2 cellular contexts compared by ENCODE assay signal in genomic region chr16:85560932-85561247, GRCh38.
TF ChIP-seq lines count a peak whose summit lies in the region.

No MANE protein-coding gene starts in this region.

TF ChIP-seq in HepG2, 621 proteins besides CTCF, POLR2A, EP300 and RAD21:
- TF ChIP-seq MBNL3 (CRISPR knock-in tag; conservative IDR thresholded peaks at IDR 0.05) (no peak), ZNF780A (CRISPR knock-in tag; IDR thresholded peaks at IDR 0.05) (no peak), ZNF274 (CRISPR knock-in tag; IDR thresholded peaks at IDR 0.05) (no peak), PAX8 (CRISPR knock-in tag; IDR thresholded peaks at IDR 0.05; ENCODE audit: borderline replicate concordance) (no peak), HOXA3 (CRISPR knock-in tag; IDR thresholded peaks at IDR 0.05) (no peak), TBX3 (IDR thresholded peaks at IDR 0.05; ENCODE audit: borderline replicate concordance) (no peak), DRAP1 (CRISPR knock-in tag; IDR thresholded peaks at IDR 0.05) (no peak), ZBTB3 (CRISPR knock-in tag; IDR thresholded peaks at IDR 0.05; ENCODE audit: borderline replicate concordance, low read depth) (no peak), ZFP62 (CRISPR knock-in tag; IDR thresholded peaks at IDR 0.05) (no peak), ZNF136 (CRISPR knock-in tag; IDR thresholded peaks at IDR 0.05; ENCODE audit: low read depth) (no peak), RELA (CRISPR knock-in tag; IDR thresholded peaks at IDR 0.05) (no peak), ZBTB25 (CRISPR knock-in tag; IDR thresholded peaks at IDR 0.05) (no peak)
- TF ChIP-seq, protein P1, sequence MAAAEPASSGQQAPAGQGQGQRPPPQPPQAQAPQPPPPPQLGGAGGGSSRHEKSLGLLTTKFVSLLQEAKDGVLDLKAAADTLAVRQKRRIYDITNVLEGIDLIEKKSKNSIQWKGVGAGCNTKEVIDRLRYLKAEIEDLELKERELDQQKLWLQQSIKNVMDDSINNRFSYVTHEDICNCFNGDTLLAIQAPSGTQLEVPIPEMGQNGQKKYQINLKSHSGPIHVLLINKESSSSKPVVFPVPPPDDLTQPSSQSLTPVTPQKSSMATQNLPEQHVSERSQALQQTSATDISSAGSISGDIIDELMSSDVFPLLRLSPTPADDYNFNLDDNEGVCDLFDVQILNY (CRISPR knock-in tag; conservative IDR thresholded peaks at IDR 0.05): no peak
- TF ChIP-seq, protein P2, sequence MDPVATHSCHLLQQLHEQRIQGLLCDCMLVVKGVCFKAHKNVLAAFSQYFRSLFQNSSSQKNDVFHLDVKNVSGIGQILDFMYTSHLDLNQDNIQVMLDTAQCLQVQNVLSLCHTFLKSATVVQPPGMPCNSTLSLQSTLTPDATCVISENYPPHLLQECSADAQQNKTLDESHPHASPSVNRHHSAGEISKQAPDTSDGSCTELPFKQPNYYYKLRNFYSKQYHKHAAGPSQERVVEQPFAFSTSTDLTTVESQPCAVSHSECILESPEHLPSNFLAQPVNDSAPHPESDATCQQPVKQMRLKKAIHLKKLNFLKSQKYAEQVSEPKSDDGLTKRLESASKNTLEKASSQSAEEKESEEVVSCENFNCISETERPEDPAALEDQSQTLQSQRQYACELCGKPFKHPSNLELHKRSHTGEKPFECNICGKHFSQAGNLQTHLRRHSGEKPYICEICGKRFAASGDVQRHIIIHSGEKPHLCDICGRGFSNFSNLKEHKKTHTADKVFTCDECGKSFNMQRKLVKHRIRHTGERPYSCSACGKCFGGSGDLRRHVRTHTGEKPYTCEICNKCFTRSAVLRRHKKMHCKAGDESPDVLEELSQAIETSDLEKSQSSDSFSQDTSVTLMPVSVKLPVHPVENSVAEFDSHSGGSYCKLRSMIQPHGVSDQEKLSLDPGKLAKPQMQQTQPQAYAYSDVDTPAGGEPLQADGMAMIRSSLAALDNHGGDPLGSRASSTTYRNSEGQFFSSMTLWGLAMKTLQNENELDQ (CRISPR knock-in tag; IDR thresholded peaks at IDR 0.05; ENCODE audit: borderline replicate concordance): no peak
- TF ChIP-seq, protein P3, sequence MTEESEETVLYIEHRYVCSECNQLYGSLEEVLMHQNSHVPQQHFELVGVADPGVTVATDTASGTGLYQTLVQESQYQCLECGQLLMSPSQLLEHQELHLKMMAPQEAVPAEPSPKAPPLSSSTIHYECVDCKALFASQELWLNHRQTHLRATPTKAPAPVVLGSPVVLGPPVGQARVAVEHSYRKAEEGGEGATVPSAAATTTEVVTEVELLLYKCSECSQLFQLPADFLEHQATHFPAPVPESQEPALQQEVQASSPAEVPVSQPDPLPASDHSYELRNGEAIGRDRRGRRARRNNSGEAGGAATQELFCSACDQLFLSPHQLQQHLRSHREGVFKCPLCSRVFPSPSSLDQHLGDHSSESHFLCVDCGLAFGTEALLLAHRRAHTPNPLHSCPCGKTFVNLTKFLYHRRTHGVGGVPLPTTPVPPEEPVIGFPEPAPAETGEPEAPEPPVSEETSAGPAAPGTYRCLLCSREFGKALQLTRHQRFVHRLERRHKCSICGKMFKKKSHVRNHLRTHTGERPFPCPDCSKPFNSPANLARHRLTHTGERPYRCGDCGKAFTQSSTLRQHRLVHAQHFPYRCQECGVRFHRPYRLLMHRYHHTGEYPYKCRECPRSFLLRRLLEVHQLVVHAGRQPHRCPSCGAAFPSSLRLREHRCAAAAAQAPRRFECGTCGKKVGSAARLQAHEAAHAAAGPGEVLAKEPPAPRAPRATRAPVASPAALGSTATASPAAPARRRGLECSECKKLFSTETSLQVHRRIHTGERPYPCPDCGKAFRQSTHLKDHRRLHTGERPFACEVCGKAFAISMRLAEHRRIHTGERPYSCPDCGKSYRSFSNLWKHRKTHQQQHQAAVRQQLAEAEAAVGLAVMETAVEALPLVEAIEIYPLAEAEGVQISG (CRISPR knock-in tag; IDR thresholded peaks at IDR 0.05): no peak

TF ChIP-seq in H1, 55 proteins besides CTCF, POLR2A, EP300 and RAD21:
- TF ChIP-seq CBX8 (IDR thresholded peaks at IDR 0.05; ENCODE audit: borderline replicate concordance, low read depth, low read length) (no peak), HDAC6 (IDR thresholded peaks at IDR 0.05; ENCODE audit: low read depth, low read length) (no peak), GTF2F1 (IDR thresholded peaks at IDR 0.05; ENCODE audit: borderline replicate concordance, low read depth, low read length) (no peak), POU5F1 (IDR thresholded peaks at IDR 0.05; ENCODE audit: low read depth, low read length) (no peak), EGR1 (IDR thresholded peaks at IDR 0.05; ENCODE audit: borderline replicate concordance, low read depth, low read length) (no peak)
